ENCODE assay signal across 19 cellular contexts in the genomic region with DNA sequence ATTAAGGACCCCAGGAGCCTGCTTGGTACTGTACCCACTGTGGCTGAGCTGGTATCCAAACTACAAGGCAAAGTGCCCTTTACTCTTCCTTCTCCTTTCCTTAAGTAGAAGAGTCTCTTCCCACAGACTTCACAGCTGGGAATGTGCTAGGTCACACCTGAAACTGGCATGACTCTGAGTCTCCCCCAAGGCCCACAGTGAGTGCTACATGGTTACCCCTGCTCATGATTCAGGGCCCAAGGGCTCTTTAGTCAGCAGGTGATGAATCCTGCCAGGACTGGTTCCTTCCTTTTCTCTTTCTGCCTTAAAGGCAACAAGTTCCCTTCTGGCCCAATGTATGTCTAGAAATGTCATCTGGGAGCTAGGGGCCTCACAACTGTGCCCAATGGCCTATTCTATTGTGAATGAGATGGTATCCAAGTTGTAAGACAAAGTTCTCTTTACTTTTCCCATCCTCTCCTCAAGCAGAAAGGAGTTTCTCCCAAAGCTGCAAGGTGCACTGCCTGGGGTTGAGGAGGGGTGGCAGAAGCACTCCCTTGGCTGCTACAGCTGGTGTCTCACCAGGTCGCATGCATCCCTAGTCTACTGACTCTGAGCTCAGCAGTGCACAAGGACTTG.
DNase-seq lines count a peak whose midpoint lies in the region; ATAC-seq, FAIRE-seq and TF ChIP-seq lines count a peak whose summit lies in the region.
"Had no signal": no experiment of that assay in that cellular context is flagged by ENCODE, and none has a peak within 500 bp of the region (broad histone marks: within the 10 kb centered on the region; RNA-seq: fewer than 3 reads in every experiment).

No MANE protein-coding gene starts in this region.

- no peak overlapping the region for H3K14ac ChIP-seq in neuronal stem cell (ENCODE audit: low read length)

- no peak overlapping the region for H2BK120ac ChIP-seq in neuronal stem cell (ENCODE audit: low read depth, low read length)

- ATAC-seq in upper lobe of right lung: peak; percentile 12
- ATAC-seq in activated CD4-positive, CD25-positive, alpha-beta regulatory T cell treated with anti-CD3 and anti-CD28 coated beads, Interleukin-2, amount 50 U/mL, for 24 hours: no peak
- ATAC-seq: A549, GM12878, HepG2 had no signal

- no peak overlapping the region for H3K23ac ChIP-seq in neuronal stem cell (ENCODE audit: low read depth, low read length, poor library complexity)

- no peak overlapping the region for H3K27ac Mint-ChIP-seq in activated CD4-positive, alpha-beta T cell treated with anti-CD3 and anti-CD28 coated beads, Interleukin-2, amount 10 ng/mL, durations not matched to agents 24 days and 14 days
- H3K27ac Mint-ChIP-seq: CD4-positive, alpha-beta memory T cell; H9 had no signal

- no peak overlapping the region for H3K4ac ChIP-seq in neuronal stem cell (ENCODE audit: low read length)

- H3K4me2 ChIP-seq in neuronal stem cell (ENCODE audit: insufficient read depth, low read length, poor library complexity, severe bottlenecking): no peak overlapping the region
- H3K4me2 ChIP-seq: A549, BLaER1 had no signal

- H2AFZ ChIP-seq in neuronal stem cell (ENCODE audit: low read length): no peak overlapping the region

- no peaks in the 10 kb centered on the region for H3K9me3 Mint-ChIP-seq in activated CD4-positive, alpha-beta T cell treated with anti-CD3 and anti-CD28 coated beads, Interleukin-2, amount 10 ng/mL, durations not matched to agents 24 days and 14 days
- H3K9me3 Mint-ChIP-seq: H9 had no signal

- WGBS in neuronal stem cell (ENCODE audit: extremely low coverage in 2 of 2, insufficient read length in 2 of 2, insufficient replicate concordance in 1 of 2), 2 donors: no CpG with 5 or more reads among the region's 1 CpG

- H3K36me3 Mint-ChIP-seq in activated CD4-positive, alpha-beta T cell treated with anti-CD3 and anti-CD28 coated beads, Interleukin-2, amount 10 ng/mL, durations not matched to agents 24 days and 14 days (ENCODE audit: low read depth): no peaks in the 10 kb centered on the region
- H3K36me3 Mint-ChIP-seq: CD14-positive monocyte had no signal

- H3K79me1 ChIP-seq in neuronal stem cell (ENCODE audit: low read depth, low read length): no peaks in the 10 kb centered on the region

- H3K27ac ChIP-seq in epithelial cell of prostate (no peak overlapping the region), neuronal stem cell (replicated peaks; ENCODE audit: low read length) (no peak overlapping the region), upper lobe of right lung (no peak overlapping the region), kidney (ENCODE audit: low read depth in 2 of 2, low read length in 2 of 2) (no peak overlapping the region)
- H3K27ac ChIP-seq: 22Rv1, A549, BLaER1 had no signal

- H3K9ac ChIP-seq in neuronal stem cell (ENCODE audit: low read depth, low read length, poor library complexity): no peak overlapping the region
- H3K9ac ChIP-seq in kidney (ENCODE audit: low read length in 2 of 2): no peak overlapping the region
- H3K9ac ChIP-seq: BLaER1 had no signal

- no peak overlapping the region for H2BK12ac ChIP-seq in neuronal stem cell (ENCODE audit: low read length)

- no peaks in the 10 kb centered on the region for H3K36me3 ChIP-seq in neuronal stem cell (replicated peaks in 1 of 2; ENCODE audit: control insufficient read depth in 2 of 2, insufficient read depth in 2 of 2, low read length in 2 of 2)
- no peaks in the 10 kb centered on the region for H3K36me3 ChIP-seq in upper lobe of right lung
- H3K36me3 ChIP-seq in kidney (ENCODE audit: control insufficient read depth in 1 of 2, insufficient read depth in 2 of 2, low read length in 2 of 2): no peaks in the 10 kb centered on the region
- H3K36me3 ChIP-seq: BLaER1 had no signal

- H3K4me3 ChIP-seq in neuronal stem cell (ENCODE audit: low read length in 2 of 2): peak overlapping the region in 1 of 2 donors; percentile 30
- no peak overlapping the region for H3K4me3 ChIP-seq in upper lobe of right lung
- H3K4me3 ChIP-seq in kidney (ENCODE audit: low read length in 2 of 2): no peak overlapping the region
- H3K4me3 ChIP-seq: A549, BLaER1, GM12878 had no signal

- H2BK5ac ChIP-seq in neuronal stem cell (ENCODE audit: low read length): no peak overlapping the region

- H2AK5ac ChIP-seq in neuronal stem cell (ENCODE audit: low read depth, low read length): no peak overlapping the region

- no peak overlapping the region for H2BK15ac ChIP-seq in neuronal stem cell (ENCODE audit: low read length)

- H3K4me1 ChIP-seq in neuronal stem cell (ENCODE audit: control insufficient read depth in 2 of 2, insufficient read depth in 1 of 2, low read depth in 1 of 2, low read length in 2 of 2) (no peaks in the 10 kb centered on the region), upper lobe of right lung (no peaks in the 10 kb centered on the region), kidney (ENCODE audit: control insufficient read depth in 1 of 2, insufficient read depth in 1 of 2, low read depth in 1 of 2, low read length in 2 of 2) (no peaks in the 10 kb centered on the region)
- H3K4me1 ChIP-seq: A549, BLaER1 had no signal

- H3K9me3 ChIP-seq in neuronal stem cell (replicated peaks in 1 of 2; ENCODE audit: control insufficient read depth in 2 of 2, insufficient read depth in 1 of 2, low read depth in 1 of 2, low read length in 2 of 2): no peaks in the 10 kb centered on the region
- no peaks in the 10 kb centered on the region for H3K9me3 ChIP-seq in upper lobe of right lung
- peaks cover 0 to 1% of the 10 kb centered on the region in 2 donors for H3K9me3 ChIP-seq in kidney (ENCODE audit: control insufficient read depth in 1 of 2, low read length in 2 of 2)
- H3K9me3 ChIP-seq: A549, BLaER1 had no signal

- no peak overlapping the region for H3K4me3 Mint-ChIP-seq in activated CD4-positive, alpha-beta T cell treated with anti-CD3 and anti-CD28 coated beads, Interleukin-2, amount 10 ng/mL, durations not matched to agents 24 days and 14 days
- H3K4me3 Mint-ChIP-seq: CD14-positive monocyte; CD4-positive, alpha-beta memory T cell; H9 had no signal

- DNase-seq in activated CD4-positive, alpha-beta T cell treated with anti-CD3 and anti-CD28 coated beads, Interleukin-2, amount 10 ng/mL, durations not matched to agents 24 days and 14 days: peak; percentile 31
- DNase-seq in activated CD4-positive, alpha-beta T cell treated with anti-CD3 and anti-CD28 coated beads for 1 hour: no peak
- DNase-seq in epithelial cell of prostate (ENCODE audit: low read depth, low spot score) (peak; percentile 64), neuronal stem cell (ENCODE audit: low spot score) (no peak), upper lobe of right lung (no peak), COLO668 (lab: John Stamatoyannopoulos, UW; ENCODE audit: unreplicated experiment) (no peak), kidney (no peak)
- DNase-seq: Calu3; CD4-positive, alpha-beta memory T cell; DMS79 treated with DMSO at 0.1 percent for 48 hours; H9 had no signal

- no peak for FAIRE-seq in kidney (lab: Jason Lieb, UNC)
- FAIRE-seq: A549, GM12878, H1, HepG2 had no signal

- TF ChIP-seq CTCF in upper lobe of right lung (IDR thresholded peaks at IDR 0.05) (no peak), kidney (IDR thresholded peaks at IDR 0.05; ENCODE audit: borderline replicate concordance, extremely low read depth, insufficient read depth) (no peak)

- H3K4me1 Mint-ChIP-seq in activated CD4-positive, alpha-beta T cell treated with anti-CD3 and anti-CD28 coated beads, Interleukin-2, amount 10 ng/mL, durations not matched to agents 24 days and 14 days: no peaks in the 10 kb centered on the region
- H3K4me1 Mint-ChIP-seq: CD14-positive monocyte; CD4-positive, alpha-beta memory T cell; H9 had no signal

- H4K91ac ChIP-seq in neuronal stem cell (ENCODE audit: low read depth, low read length, poor library complexity): no peak overlapping the region

- intact Hi-C loops in activated CD4-positive, alpha-beta T cell treated with anti-CD3 and anti-CD28 coated beads, Interleukin-2, amount 10 ng/mL, durations not matched to agents 24 days and 14 days (cut with micrococcal nuclease): no loop called here
- intact Hi-C loops in upper lobe of right lung (cut with DNase I): no loop called here
- intact Hi-C loops in kidney (cut with DNase I): no loop called here

- no peak overlapping the region for H4K8ac ChIP-seq in neuronal stem cell (ENCODE audit: low read depth, low read length)

- no peaks in the 10 kb centered on the region for H3K27me3 Mint-ChIP-seq in activated CD4-positive, alpha-beta T cell treated with anti-CD3 and anti-CD28 coated beads, Interleukin-2, amount 10 ng/mL, durations not matched to agents 24 days and 14 days

- H3K18ac ChIP-seq in neuronal stem cell (ENCODE audit: low read length): peak overlapping the region; percentile 27

- H3K27me3 ChIP-seq in neuronal stem cell (ENCODE audit: control insufficient read depth in 3 of 3, insufficient read depth in 3 of 3, low read depth in 1 of 3, low read length in 3 of 3) (no peaks in the 10 kb centered on the region), upper lobe of right lung (no peaks in the 10 kb centered on the region)
- H3K27me3 ChIP-seq: BLaER1 had no signal

Comparison
In these comparisons a context has a peak if more than half of its experiments do, and no peak if none do; other contexts are left out.
1. DNase-seq: peak in activated CD4-positive, alpha-beta T cell treated with anti-CD3 and anti-CD28 coated beads, Interleukin-2, amount 10 ng/mL, durations not matched to agents 24 days and 14 days (single experiment) and epithelial cell of prostate (single experiment); none in activated CD4-positive, alpha-beta T cell treated with anti-CD3 and anti-CD28 coated beads for 1 hour (single experiment), neuronal stem cell (single experiment), upper lobe of right lung (single experiment), COLO668 (single experiment) and kidney (single experiment).